26 cellular contexts compared by ENCODE assay signal in genomic region chr3:96986241-96986640, GRCh38.
"Had no signal": no experiment of that assay in that cellular context is flagged by ENCODE, and none has a peak within 500 bp of the region (broad histone marks: within the 10 kb centered on the region; RNA-seq: fewer than 3 reads in every experiment).

No MANE protein-coding gene starts in this region.

- H3K36me3 ChIP-seq: left ventricle myocardium inferior, neural progenitor cell, right atrium auricular region, suprapubic skin, transverse colon had no signal

- H2AFZ ChIP-seq: neural progenitor cell had no signal

- DNase-seq: activated CD4-positive, alpha-beta memory T cell treated with anti-CD3 and anti-CD28 coated beads, Interleukin-2, amount 10 ng/mL, durations not matched to agents 7 days and 5 days; activated CD4-positive, alpha-beta T cell treated with anti-CD3 and anti-CD28 coated beads for 1 hour; activated CD4-positive, alpha-beta T cell treated with anti-CD3 and anti-CD28 coated beads, Interleukin-2, amount 10 ng/mL, durations not matched to agents 7 days and 5 days; activated CD8-positive, alpha-beta memory T cell treated with anti-CD3 and anti-CD28 coated beads, Interleukin-2, amount 50 U/mL, for 48 hours; activated gamma-delta T cell; activated naive CD4-positive, alpha-beta T cell treated with anti-CD3 and anti-CD28 coated beads, Interleukin-2, amount 50 U/mL, for 16 hours; activated T-cell treated with anti-CD3 and anti-CD28 coated beads, Interleukin-2, amount 50 U/mL, for 24 hours; amniotic stem cell; central memory CD4-positive, alpha-beta T cell; dermis blood vessel endothelial cell; effector CD4-positive, alpha-beta T cell; glutamatergic neuron; left ventricle myocardium inferior; mesendoderm; natural killer cell; occipital lobe; stimulated activated CD4-positive, alpha-beta T cell treated with anti-CD3 and anti-CD28 coated beads, Interleukin-15, amount 100 ng/mL, for 24 hours; stimulated activated CD4-positive, alpha-beta T cell treated with anti-CD3 and anti-CD28 coated beads, Interleukin-2, amount 100 ng/mL, for 24 hours; stimulated activated naive B cell treated with anti-CD40 and anti-IgM and Interleukin-4, amounts not matched to agents 10 μg/mL and 1 μg/mL and 100 μg/mL, for 72 hours; transverse colon had no signal

- H3K4me3 ChIP-seq: left ventricle myocardium inferior, lung, neural progenitor cell, right atrium auricular region, suprapubic skin, transverse colon had no signal

- H3K27me3 ChIP-seq: neural progenitor cell, right atrium auricular region, suprapubic skin, transverse colon had no signal

- H3K9ac ChIP-seq: neural progenitor cell had no signal

- H3K27ac ChIP-seq: epithelial cell of prostate, left ventricle myocardium inferior, neural progenitor cell, right atrium auricular region, suprapubic skin, transverse colon had no signal

- H3K9me3 ChIP-seq: suprapubic skin, transverse colon had no signal

- ATAC-seq: natural killer cell; stimulated activated naive B cell treated with anti-CD40 and anti-IgM and Interleukin-4, amounts not matched to agents 10 μg/mL and 1 μg/mL and 100 μg/mL, for 72 hours; WTC11 had no signal

- H3K4me2 ChIP-seq: neural progenitor cell had no signal

- H3K4me1 ChIP-seq: left ventricle myocardium inferior, neural progenitor cell, right atrium auricular region, suprapubic skin, transverse colon had no signal
